In genomic region chr7:74275401-74275881, GRCh38 we compare ENCODE assay signal across 9 cellular contexts. TPM values are rescaled to one million over a fixed set of nuclear protein-coding genes. Genes with fewer than 3 reads are reported as not detected.
DNase-seq lines count a peak whose midpoint lies in the region; ATAC-seq and TF ChIP-seq lines count a peak whose summit lies in the region.
"Had no signal": no experiment of that assay in that cellular context is flagged by ENCODE, and none has a peak within 500 bp of the region (broad histone marks: within the 10 kb centered on the region; RNA-seq: fewer than 3 reads in every experiment).

No MANE protein-coding gene starts in this region.

- H4K91ac ChIP-seq in H9 (ENCODE audit: insufficient read length, low read depth, low read length), result no peak overlapping the region

- ATAC-seq in left lobe of liver (peak; percentile 45), HG02588 (IDR thresholded peaks at IDR 0.05; ENCODE audit: unreplicated experiment) (no peak)

- H3K79me2 ChIP-seq in H9 (ENCODE audit: insufficient read depth, low read length), result no peaks in the 10 kb centered on the region

- no peak overlapping the region for H2BK12ac ChIP-seq in H9 (ENCODE audit: insufficient read length, low read depth, low read length)

- H3K9me3 ChIP-seq in H9 (ENCODE audit: control insufficient read depth, low read depth, low read length), result no peaks in the 10 kb centered on the region
- no peaks in the 10 kb centered on the region for H3K9me3 ChIP-seq in tibial artery

- WGBS in H9 (ENCODE audit: extremely low coverage, insufficient read length, low lambda C conversion rate), result no CpG with 5 or more reads among the region's 6 CpGs

- no peak overlapping the region for H2AK5ac ChIP-seq in H9 (ENCODE audit: insufficient read length, low read length)

- peaks cover 18 to 30% of the 10 kb centered on the region in 2 experiments for H3K4me1 Mint-ChIP-seq in H9
- H3K4me1 Mint-ChIP-seq in activated CD4-positive, alpha-beta memory T cell treated with anti-CD3 and anti-CD28 coated beads, Interleukin-2, amount 10 ng/mL, durations not matched to agents 7 days and 5 days, result peaks cover 20% of the 10 kb centered on the region

- CTCF ChIA-PET in BJ (lab: Yijun Ruan, JAX), result interaction anchor here (1.0 to 2.5 kb wide), 5 partner anchors 9 to 126 kb away, joined by 3 to 15 read pairs (median 4); partner anchors contain the start of gene CLIP2
- CTCF ChIA-PET in activated CD4-positive, alpha-beta memory T cell treated with anti-CD3 and anti-CD28 coated beads, Interleukin-2, amount 10 ng/mL, durations not matched to agents 7 days and 5 days (lab: Charles Lee), result interaction anchor here (1.0 to 2.0 kb wide), 5 partner anchors 11 to 125 kb away, joined by 3 to 7 read pairs (median 6); partner anchors contain the start of gene RFC2

- H3K18ac ChIP-seq in H9 (ENCODE audit: insufficient read length, low read depth, low read length), result no peak overlapping the region

- no peak overlapping the region for H2BK120ac ChIP-seq in H9 (ENCODE audit: low read depth, low read length, poor library complexity, severe bottlenecking)

- no peak overlapping the region for H3K4me2 ChIP-seq in H9 (ENCODE audit: insufficient read depth, insufficient read length, low read length)

- H3K9me3 Mint-ChIP-seq in H9, result no peaks in the 10 kb centered on the region; a peak in 1 of 5 replicates
- no peaks in the 10 kb centered on the region for H3K9me3 Mint-ChIP-seq in activated CD4-positive, alpha-beta memory T cell treated with anti-CD3 and anti-CD28 coated beads, Interleukin-2, amount 10 ng/mL, durations not matched to agents 7 days and 5 days

- H3K9ac ChIP-seq in H9 (ENCODE audit: extremely low read depth, insufficient read length, low read length), result no peak overlapping the region

- no peak overlapping the region for H3K4ac ChIP-seq in H9 (ENCODE audit: low read depth, low read length)

- no peak overlapping the region for H3T11ph ChIP-seq in H9 (ENCODE audit: low read length)

- no peaks in the 10 kb centered on the region for H3K27me3 ChIP-seq in BJ (ENCODE audit: control insufficient read depth, insufficient read depth, low read length)
- no peaks in the 10 kb centered on the region for H3K27me3 ChIP-seq in H9 (ENCODE audit: insufficient read depth, low read length)
- no peaks in the 10 kb centered on the region for H3K27me3 ChIP-seq in tibial artery

- H3K23ac ChIP-seq in H9 (ENCODE audit: insufficient read length, low read depth, low read length), result no peak overlapping the region

- H3K4me3 ChIP-seq in BJ (ENCODE audit: low read depth, low read length), result no peak overlapping the region
- H3K4me3 ChIP-seq in astrocyte of the cerebellum (ENCODE audit: low read depth, low read length), result no peak overlapping the region
- no peak overlapping the region for H3K4me3 ChIP-seq in tibial artery

- no peak overlapping the region for H2BK20ac ChIP-seq in H9 (ENCODE audit: low read depth, low read length, poor library complexity, severe bottlenecking)

- no peaks in the 10 kb centered on the region; the same call in 1 of the 2 replicates for H3K4me1 ChIP-seq in H9 (ENCODE audit: insufficient read depth, low read length)
- peaks cover 0 to 32% (median 15%) of the 10 kb centered on the region in 4 donors for H3K4me1 ChIP-seq in tibial artery

- H3K27ac ChIP-seq in H9 (ENCODE audit: insufficient read length, low read depth, low read length) (no peak overlapping the region), tibial artery (no peak overlapping the region)

- TF ChIP-seq CTCF in BJ (IDR thresholded peaks at IDR 0.05; ENCODE audit: insufficient read depth, low read depth, low read length), result peak; percentile 57
- TF ChIP-seq CTCF in H9 (conservative IDR thresholded peaks at IDR 0.05), result peak; percentile 88
- peak; percentile 52 for TF ChIP-seq CTCF in astrocyte of the cerebellum (IDR thresholded peaks at IDR 0.05; ENCODE audit: low read depth, low read length, missing control alignments)
- TF ChIP-seq CTCF in tibial artery (IDR thresholded peaks at IDR 0.05), result peak in 1 of 2 experiments; percentile 17

- no peak overlapping the region for H2AFZ ChIP-seq in H9 (ENCODE audit: low read length)

- no peak overlapping the region for H2BK5ac ChIP-seq in H9 (ENCODE audit: insufficient read length, low read length)

- H3K79me1 ChIP-seq in H9 (ENCODE audit: insufficient read depth, low read depth, low read length, poor library complexity, severe bottlenecking), result no peaks in the 10 kb centered on the region

- no peak overlapping the region for H4K5ac ChIP-seq in H9 (ENCODE audit: insufficient read length, low read depth, low read length)

- H3K4me3 Mint-ChIP-seq in H9, result no peak overlapping the region; a peak in 1 of 5 replicates
- H3K4me3 Mint-ChIP-seq in activated CD4-positive, alpha-beta memory T cell treated with anti-CD3 and anti-CD28 coated beads, Interleukin-2, amount 10 ng/mL, durations not matched to agents 7 days and 5 days, result no peak overlapping the region

- in situ Hi-C loops in astrocyte of the cerebellum (cut with HindIII; ENCODE audit: low sequenced_read_pairs), result no loop called here

- H3K56ac ChIP-seq in H9 (ENCODE audit: insufficient read length, low read depth, low read length), result no peak overlapping the region

- peak overlapping the region in 1 of 3 experiments; percentile 88; a peak in 4 of 7 replicates for H3K27ac Mint-ChIP-seq in H9
- H3K27ac Mint-ChIP-seq in activated CD4-positive, alpha-beta memory T cell treated with anti-CD3 and anti-CD28 coated beads, Interleukin-2, amount 10 ng/mL, durations not matched to agents 7 days and 5 days, result no peak overlapping the region

- no peaks in the 10 kb centered on the region for H4K20me1 ChIP-seq in H9 (ENCODE audit: control insufficient read depth, insufficient read depth, insufficient read length)

- no peak overlapping the region for H4K8ac ChIP-seq in H9 (replicated peaks; ENCODE audit: insufficient read length, low read depth, low read length)

- no peaks in the 10 kb centered on the region for H3K23me2 ChIP-seq in H9 (ENCODE audit: insufficient read length, low read depth, low read length, poor library complexity, severe bottlenecking)

- intact Hi-C loops in tibial artery (cut with DNase I; ENCODE audit: low total_unique reads), result no loop called here

- no peak overlapping the region for H3K14ac ChIP-seq in H9 (ENCODE audit: insufficient read depth, low read length)

- H2BK15ac ChIP-seq in H9 (ENCODE audit: low read depth, low read length), result no peak overlapping the region

- H3K36me3 Mint-ChIP-seq in H9 (ENCODE audit: insufficient read depth in 1 of 3, low read depth in 3 of 3), result no peaks in the 10 kb centered on the region
- H3K36me3 Mint-ChIP-seq in activated CD4-positive, alpha-beta memory T cell treated with anti-CD3 and anti-CD28 coated beads, Interleukin-2, amount 10 ng/mL, durations not matched to agents 7 days and 5 days (ENCODE audit: low read depth), result no peaks in the 10 kb centered on the region

- DNase-seq in BJ (ENCODE audit: low read depth), result no peak
- DNase-seq in H9, result peak; percentile 81
- DNase-seq in astrocyte of the cerebellum (ENCODE audit: low read depth), result no peak
- no peak for DNase-seq in left lobe of liver (ENCODE audit: low spot score)
- no peak for DNase-seq in activated CD4-positive, alpha-beta memory T cell treated with anti-CD3 and anti-CD28 coated beads, Interleukin-2, amount 10 ng/mL, durations not matched to agents 7 days and 5 days
- no peak for DNase-seq in RKO (ENCODE audit: low spot score)
- DNase-seq in tibial artery, result no peak
- DNase-seq: activated CD4-positive, CD25-positive, alpha-beta regulatory T cell had no signal

- peaks cover 4% of the 10 kb centered on the region for H3K27me3 Mint-ChIP-seq in H9 (ENCODE audit: low read depth)
- H3K27me3 Mint-ChIP-seq in activated CD4-positive, alpha-beta memory T cell treated with anti-CD3 and anti-CD28 coated beads, Interleukin-2, amount 10 ng/mL, durations not matched to agents 7 days and 5 days, result peaks cover 5% of the 10 kb centered on the region

- H3K36me3 ChIP-seq in BJ (ENCODE audit: control insufficient read depth, insufficient read depth, low read length), result no peaks in the 10 kb centered on the region
- H3K36me3 ChIP-seq in tibial artery, result no peaks in the 10 kb centered on the region

- POLR2A ChIA-PET in BJ (lab: Charles Lee), result interaction anchor here (0.8 kb wide), 1 partner anchor 192 kb away, joined by 7 read pairs; the partner anchor contains the start of gene LIMK1
- POLR2A ChIA-PET in activated CD4-positive, alpha-beta memory T cell treated with anti-CD3 and anti-CD28 coated beads, Interleukin-2, amount 10 ng/mL, durations not matched to agents 7 days and 5 days (lab: Charles Lee), result interaction anchor here (1.0 kb wide), 1 partner anchor 13 kb away, joined by 3 read pairs; the partner anchor contains the start of gene CLIP2

RNA-seq across cellular contexts. Expression of gene CLIP2, which starts 13.8 kb away (rescaled TPM):
- polyA plus RNA-seq in BJ (2011; rRNA removed), result 4.0 and 5.6 TPM in 2 replicates
- polyA minus RNA-seq in BJ (2011; rRNA and poly(A)+ RNA removed), result 11.2 and 11.6 TPM in 2 replicates
- total RNA-seq in H9 (2021), result 21.6 and 22.5 TPM in 2 replicates
- 5.4 TPM for total RNA-seq in left lobe of liver
- 1 to 10 TPM; 1.6 TPM for total RNA-seq in activated CD4-positive, alpha-beta memory T cell treated with anti-CD3 and anti-CD28 coated beads, Interleukin-2, amount 10 ng/mL, durations not matched to agents 7 days and 5 days

RNA-seq across cellular contexts. Expression of gene RFC2, which starts 21.2 kb away (rescaled TPM):
- 19.4 and 22.1 TPM in 2 replicates for polyA plus RNA-seq in BJ (2011; rRNA removed)
- polyA minus RNA-seq in BJ (2011; rRNA and poly(A)+ RNA removed), result 14.0 and 20.1 TPM in 2 replicates
- 73.6 and 76.6 TPM in 2 replicates for total RNA-seq in H9 (2021)
- 11.3 TPM for total RNA-seq in left lobe of liver
- 10 to 100 TPM; 52.5 to 55.9 TPM for total RNA-seq in activated CD4-positive, alpha-beta memory T cell treated with anti-CD3 and anti-CD28 coated beads, Interleukin-2, amount 10 ng/mL, durations not matched to agents 7 days and 5 days
